Comparison of ENCODE assay signal across 9 cellular contexts in the genomic region with DNA sequence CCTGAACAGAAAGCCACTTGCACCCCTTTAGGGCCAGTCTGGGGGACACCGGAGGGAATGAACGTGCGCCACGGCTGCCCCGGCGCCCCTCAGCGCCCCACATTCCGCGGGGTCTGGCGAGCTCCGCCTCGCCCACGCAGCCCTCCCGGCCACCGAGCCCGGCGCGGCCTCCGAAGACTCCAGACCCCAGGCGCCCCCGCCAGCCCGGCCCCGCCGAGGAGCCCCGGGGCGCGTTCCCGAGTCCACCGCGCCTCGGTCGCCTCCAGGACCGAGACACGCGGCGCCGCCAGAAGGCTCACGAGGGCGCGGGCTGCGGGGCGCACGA. TPM values are rescaled to one million over a fixed set of nuclear protein-coding genes. Genes with fewer than 3 reads are reported as not detected.
DNase-seq lines count a peak whose midpoint lies in the region; ATAC-seq and FAIRE-seq lines count a peak whose summit lies in the region.
"Had no signal": no experiment of that assay in that cellular context is flagged by ENCODE, and none has a peak within 500 bp of the region (broad histone marks: within the 10 kb centered on the region; RNA-seq: fewer than 3 reads in every experiment).

No MANE protein-coding gene starts in this region.

- DNase-seq in COLO668 (lab: John Stamatoyannopoulos, UW; ENCODE audit: unreplicated experiment), result peak; percentile 43
- DNase-seq in GM23248, result peak; percentile 55
- peak in 1 of 34 experiments; percentile 8 for DNase-seq in T-cell
- DNase-seq in left ventricle myocardium superior, result peak; percentile 32
- no peak for DNase-seq in small intestine
- DNase-seq in HuH-7.5 (ENCODE audit: low spot score), result no peak
- no peak for DNase-seq in NK-92 treated with Interleukin-12 subunit alpha and Interleukin-12 subunit beta, amount 100 ng/mL, for 24 hours (lab: John Stamatoyannopoulos, UW)
- no peak for DNase-seq in DMS114 treated with DMSO at 0.1 percent for 48 hours (lab: John Stamatoyannopoulos, UW; ENCODE audit: unreplicated experiment)

- no peaks in the 10 kb centered on the region for H4K20me1 ChIP-seq in GM23248 (ENCODE audit: insufficient read depth)

- FAIRE-seq in small intestine (lab: Jason Lieb, UNC), result no peak

- H3K27me3 Mint-ChIP-seq in T-cell, result no peaks in the 10 kb centered on the region

- CTCF ChIA-PET in T-cell (lab: Charles Lee), result no interaction called here

- no peak overlapping the region for H3K27ac Mint-ChIP-seq in T-cell

- H2AFZ ChIP-seq in GM23248, result peak overlapping the region; percentile 74

- peak overlapping the region; percentile 93 for H3K9ac ChIP-seq in GM23248

- peak overlapping the region; percentile 66 to 76 (median 74) for H3K4me3 Mint-ChIP-seq in T-cell

- H3K4me1 Mint-ChIP-seq in T-cell, result peaks cover 34 to 44% (median 42%) of the 10 kb centered on the region in 3 donors

- peak overlapping the region; percentile 84 for H3K4me3 ChIP-seq in GM23248
- peak overlapping the region; percentile 93 to 98 for H3K4me3 ChIP-seq in small intestine (ENCODE audit: low read depth in 1 of 2, low read length in 2 of 2)

- H3K9me2 ChIP-seq in GM23248 (ENCODE audit: insufficient read depth), result no peaks in the 10 kb centered on the region

- H3K9me3 ChIP-seq in GM23248 (ENCODE audit: low read depth) (no peaks in the 10 kb centered on the region), small intestine (ENCODE audit: control insufficient read depth, low read depth) (no peaks in the 10 kb centered on the region)

- WGBS in GM23248 (ENCODE audit: low coverage in 1 of 2, low lambda C conversion rate in 2 of 2, missing lambda C conversion rate in 2 of 2), 2 experiments, result 0 to 2% methylated on average over 26 to 34 of the region's 43 CpGs
- 0 to 1% (median 0%) methylated on average over 29 to 43 of the region's 43 CpGs for WGBS in small intestine, 3 donors

- H3K4me1 ChIP-seq in GM23248 (ENCODE audit: insufficient read depth) (peaks cover 19% of the 10 kb centered on the region), small intestine (ENCODE audit: control insufficient read depth in 2 of 2, insufficient read depth in 1 of 2, low read depth in 1 of 2, low read length in 1 of 2) (no peaks in the 10 kb centered on the region)

- POLR2A ChIA-PET in T-cell (lab: Charles Lee), result no interaction called here

- H3K9me3 Mint-ChIP-seq in T-cell, result no peaks in the 10 kb centered on the region

- H3K4me2 ChIP-seq in GM23248 (ENCODE audit: unreplicated experiment), result peak overlapping the region; percentile 80

- H3K27ac ChIP-seq in GM23248, result peak overlapping the region; percentile 50
- H3K27ac ChIP-seq in small intestine (ENCODE audit: low read depth in 1 of 2, low read length in 1 of 2), result peak overlapping the region; percentile 33 to 81

- H3K79me2 ChIP-seq in GM23248 (ENCODE audit: insufficient read depth), result peaks cover 53% of the 10 kb centered on the region

- H3K27me3 ChIP-seq in GM23248 (replicated peaks; ENCODE audit: insufficient read depth) (no peaks in the 10 kb centered on the region), small intestine (ENCODE audit: control insufficient read depth in 2 of 2, insufficient read depth in 2 of 2, low read length in 2 of 2) (no peaks in the 10 kb centered on the region)

- H3F3A ChIP-seq in GM23248 (ENCODE audit: insufficient read depth), result no peaks in the 10 kb centered on the region

- no peaks in the 10 kb centered on the region for H3K36me3 ChIP-seq in GM23248 (ENCODE audit: low read depth)
- no peaks in the 10 kb centered on the region for H3K36me3 ChIP-seq in small intestine (ENCODE audit: control insufficient read depth in 2 of 2, insufficient read depth in 2 of 2, low read length in 2 of 2)

- intact Hi-C loops in left ventricle myocardium superior (cut with micrococcal nuclease), result no loop called here

- in situ Hi-C loops in GM23248 (cut with MboI), result no loop called here

- no peaks in the 10 kb centered on the region for H3K36me3 Mint-ChIP-seq in T-cell

- peak in 3 of 4 experiments; percentile 14 to 26 (median 17) for ATAC-seq in T-cell (replicated peaks in 1 of 4)
- ATAC-seq in left ventricle myocardium superior, result no peak

RNA-seq across cellular contexts. Expression of a gene that starts 0.4 kb away (rescaled TPM):
- total RNA-seq in GM23248 (2014; rRNA removed; shearing (Covaris generic)), result 37.3 and 39.3 TPM in 2 replicates
- polyA plus RNA-seq in GM23248 (2016; fragmentation: Nextera tagmentation; extraction: Ambion mirVana) (31.7 and 33.6 TPM in 2 replicates), small intestine (10 to 100 TPM; 28.4 to 48.5 (median 37.1) TPM)
- total RNA-seq in T-cell (100 to 1,000 TPM in 3 of 5 donors, 10 to 100 TPM in 2; 77.1 to 141 (median 114) TPM), left ventricle myocardium superior (53.2 TPM)

RNA-seq across cellular contexts. Expression of a gene that starts 14.3 kb away (rescaled TPM):
- not detected in 2 replicates for total RNA-seq in GM23248 (2014; rRNA removed; shearing (Covaris generic))
- polyA plus RNA-seq in GM23248 (2016; fragmentation: Nextera tagmentation; extraction: Ambion mirVana) (0.18 TPM in 1 of 2 replicates, not detected in the other), small intestine (under 1 TPM in 1 of 3 donors, not detected in 2; 0.07 TPM)
- total RNA-seq in T-cell (under 1 TPM in 1 of 5 donors, not detected in 4; 0.26 TPM), left ventricle myocardium superior (not detected)
- total RNA-seq: RPMI7951 had no signal

RNA-seq across cellular contexts. Expression of a gene that starts 18.7 kb away (rescaled TPM):
- 24.7 and 29.3 TPM in 2 replicates for total RNA-seq in GM23248 (2014; rRNA removed; shearing (Covaris generic))
- polyA plus RNA-seq in GM23248 (2016; fragmentation: Nextera tagmentation; extraction: Ambion mirVana), result 28.5 and 30.5 TPM in 2 replicates
- 10 to 100 TPM; 36.0 to 73.0 (median 56.1) TPM for total RNA-seq in T-cell
- 21.6 TPM for total RNA-seq in left ventricle myocardium superior
- 10 to 100 TPM; 41.3 to 50.3 (median 41.4) TPM for polyA plus RNA-seq in small intestine

RNA-seq across cellular contexts. Expression of a gene that starts 30.1 kb away (rescaled TPM):
- total RNA-seq in GM23248 (2014; rRNA removed; shearing (Covaris generic)), result not detected in 2 replicates
- 0.09 and 0.18 TPM in 2 replicates for polyA plus RNA-seq in GM23248 (2016; fragmentation: Nextera tagmentation; extraction: Ambion mirVana)
- 1 to 10 TPM; 2.5 to 9.3 (median 6.5) TPM for total RNA-seq in T-cell
- total RNA-seq in left ventricle myocardium superior, result 1.6 TPM
- polyA plus RNA-seq in small intestine, result 1 to 10 TPM in 1 of 3 donors, under 1 TPM in 1, not detected in 1; 0.76 to 1.4 TPM
- total RNA-seq: RPMI7951 had no signal

RNA-seq across cellular contexts. Expression of a gene that starts 43.6 kb away (rescaled TPM):
- not detected in 2 replicates for total RNA-seq in GM23248 (2014; rRNA removed; shearing (Covaris generic))
- not detected in 2 replicates for polyA plus RNA-seq in GM23248 (2016; fragmentation: Nextera tagmentation; extraction: Ambion mirVana)
- total RNA-seq in T-cell, result 1 to 10 TPM in 2 of 5 donors, under 1 TPM in 3; 0.36 to 1.6 (median 0.90) TPM
- 0.27 TPM for total RNA-seq in left ventricle myocardium superior
- under 1 TPM in 1 of 3 donors, not detected in 2; 0.58 TPM for polyA plus RNA-seq in small intestine
- total RNA-seq: RPMI7951 had no signal

Comparison
In these comparisons a context has a peak if more than half of its experiments do, and no peak if none do; other contexts are left out.
1. DNase-seq: peak in COLO668 (single experiment), GM23248 (single experiment) and left ventricle myocardium superior (single experiment); none in small intestine (single experiment), HuH-7.5 (single experiment), NK-92 treated with Interleukin-12 subunit alpha and Interleukin-12 subunit beta, amount 100 ng/mL, for 24 hours (single experiment) and DMS114 treated with DMSO at 0.1 percent for 48 hours (single experiment).